11 cellular contexts compared by ENCODE assay signal in genomic region chr1:41238311-41239094, GRCh38. TPM values are rescaled to one million over a fixed set of nuclear protein-coding genes. Genes with fewer than 3 reads are reported as not detected.
DNase-seq lines count a peak whose midpoint lies in the region; ATAC-seq and TF ChIP-seq lines count a peak whose summit lies in the region.
"Had no signal": no experiment of that assay in that cellular context is flagged by ENCODE, and none has a peak within 500 bp of the region (broad histone marks: within the 10 kb centered on the region; RNA-seq: fewer than 3 reads in every experiment).

No MANE protein-coding gene starts in this region.

- in situ Hi-C loops in ACHN (cut with HindIII; ENCODE audit: low pct_ligation_motif_present, low pct_unique_long_range_greater_than_20kb, low sequenced_read_pairs) = no loop called here

- no peaks in the 10 kb centered on the region for H3K27me3 ChIP-seq in PC-3 (ENCODE audit: low read length)
- no peaks in the 10 kb centered on the region for H3K27me3 ChIP-seq in endocrine pancreas (ENCODE audit: control insufficient read depth, insufficient read depth, low read length)

- intact Hi-C loops in PC-3 (cut with micrococcal nuclease) = loop anchor here (10.0 kb wide), 1 partner anchor 204 kb away; no protein-coding TSS in a partner anchor

- TF ChIP-seq CTCF in PC-3 (conservative IDR thresholded peaks at IDR 0.05; ENCODE audit: low read depth, low read length) = no peak

- no peaks in the 10 kb centered on the region for H3K9me2 ChIP-seq in PC-3 (replicated peaks; ENCODE audit: low read length)

- no TSS peak for BruUV-seq in PC-3 (replicated peaks; lab: Mats Ljungman, UMichigan)

- peak overlapping the region; percentile 94 for H3K4me2 ChIP-seq in PC-3 (ENCODE audit: low read length)

- peaks cover 11% of the 10 kb centered on the region for H4K20me1 ChIP-seq in PC-3 (ENCODE audit: low read length)

- no peaks in the 10 kb centered on the region for H3K9me3 ChIP-seq in PC-3 (ENCODE audit: low read length)
- H3K9me3 ChIP-seq in endocrine pancreas (ENCODE audit: control insufficient read depth, low read length) = no peaks in the 10 kb centered on the region

- H3K9ac ChIP-seq in PC-3 (ENCODE audit: low read length) (no peak overlapping the region), endocrine pancreas (ENCODE audit: control insufficient read depth, insufficient read depth, low read length) (no peak overlapping the region)

- H2AFZ ChIP-seq in PC-3 (ENCODE audit: low read length) = no peak overlapping the region

- POLR2A ChIA-PET in PC-3 (lab: Charles Lee; ENCODE audit: unreplicated experiment) = interaction anchor here (0.6 kb wide), 1 partner anchor 9 kb away, joined by 4 read pairs; no protein-coding TSS in a partner anchor

- peaks cover 6% of the 10 kb centered on the region for H3F3A ChIP-seq in PC-3 (ENCODE audit: low read length, unreplicated experiment)

- DNase-seq in ACHN (peak; percentile 32), GM03348 (ENCODE audit: low spot score) (peak; percentile 13), PC-3 (peak; percentile 73), NCI-H345 (lab: John Stamatoyannopoulos, UW) (no peak), NCI-H1930 (lab: John Stamatoyannopoulos, UW) (no peak)
- DNase-seq: activated T-cell treated with anti-CD3 and anti-CD28 coated beads, Interleukin-2, amount 50 U/mL, for 1 hour; CD4-positive, alpha-beta T cell; stimulated activated CD8-positive, alpha-beta memory T cell treated with anti-CD3 and anti-CD28 coated beads, Interleukin-4, amount 100 ng/mL, for 48 hours had no signal

- peak; percentile 62 for ATAC-seq in PC-3
- ATAC-seq in GM19395 (IDR thresholded peaks at IDR 0.05; ENCODE audit: unreplicated experiment) = no peak
- ATAC-seq in HG03039 (IDR thresholded peaks at IDR 0.05; ENCODE audit: unreplicated experiment) = no peak

- H3K36me3 ChIP-seq in PC-3 (ENCODE audit: low read depth, low read length) (no peaks in the 10 kb centered on the region), endocrine pancreas (ENCODE audit: control insufficient read depth, insufficient read depth, low read length) (no peaks in the 10 kb centered on the region)

- H3K27ac ChIP-seq in PC-3 (ENCODE audit: low read length) = peak overlapping the region; percentile 47

- peak overlapping the region; percentile 28; the same call in 1 of the 2 replicates for H3K4me3 ChIP-seq in PC-3 (ENCODE audit: low read length)
- H3K4me3 ChIP-seq in endocrine pancreas (ENCODE audit: control insufficient read depth, insufficient read depth, low read length) = peak overlapping the region; percentile 25

- H3K4me1 ChIP-seq in PC-3 (ENCODE audit: insufficient read depth, low read length) (peaks cover 48% of the 10 kb centered on the region), endocrine pancreas (ENCODE audit: control insufficient read depth, insufficient read depth, low read length) (peaks cover 33% of the 10 kb centered on the region)

- CTCF ChIA-PET in PC-3 (lab: Charles Lee) = no interaction called here

- peaks cover 73% of the 10 kb centered on the region for H3K79me2 ChIP-seq in PC-3 (ENCODE audit: low read length)

RNA-seq across cellular contexts. Expression of gene SCMH1, which starts 3.6 kb away (rescaled TPM):
- 33.6 and 36.5 TPM in 2 replicates for total RNA-seq in PC-3 (2014; rRNA removed)

Comparison
In these comparisons a context has a peak if more than half of its experiments do, and no peak if none do; other contexts are left out.
1. DNase-seq: peak in ACHN (single experiment), GM03348 (single experiment) and PC-3 (single experiment); none in NCI-H345 (single experiment) and NCI-H1930 (0 of 2).